1 cellular context compared by ENCODE assay signal in genomic region chr21:38349111-38349746, GRCh38.
TF ChIP-seq lines count a peak whose summit lies in the region.

No MANE protein-coding gene starts in this region.

TF ChIP-seq in HEK293, 187 proteins besides CTCF, POLR2A, EP300 and RAD21 (continued from another document and continues in another):
- TF ChIP-seq, protein P1, sequence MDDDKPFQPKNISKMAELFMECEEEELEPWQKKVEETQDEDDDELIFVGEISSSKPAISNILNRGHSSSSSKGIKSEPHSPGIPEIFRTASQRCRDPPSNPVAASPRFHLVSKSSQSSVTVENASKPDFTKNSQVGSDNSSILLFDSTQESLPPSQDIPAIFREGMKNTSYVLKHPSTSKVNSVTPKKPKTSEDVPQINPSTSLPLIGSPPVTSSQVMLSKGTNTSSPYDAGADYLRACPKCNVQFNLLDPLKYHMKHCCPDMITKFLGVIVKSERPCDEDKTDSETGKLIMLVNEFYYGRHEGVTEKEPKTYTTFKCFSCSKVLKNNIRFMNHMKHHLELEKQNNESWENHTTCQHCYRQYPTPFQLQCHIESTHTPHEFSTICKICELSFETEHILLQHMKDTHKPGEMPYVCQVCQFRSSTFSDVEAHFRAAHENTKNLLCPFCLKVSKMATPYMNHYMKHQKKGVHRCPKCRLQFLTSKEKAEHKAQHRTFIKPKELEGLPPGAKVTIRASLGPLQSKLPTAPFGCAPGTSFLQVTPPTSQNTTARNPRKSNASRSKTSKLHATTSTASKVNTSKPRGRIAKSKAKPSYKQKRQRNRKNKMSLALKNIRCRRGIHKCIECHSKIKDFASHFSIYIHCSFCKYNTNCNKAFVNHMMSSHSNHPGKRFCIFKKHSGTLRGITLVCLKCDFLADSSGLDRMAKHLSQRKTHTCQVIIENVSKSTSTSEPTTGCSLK (tag by site-specific recombination; IDR thresholded peaks at IDR 0.05) = no peak
- TF ChIP-seq MZF1 (tag by site-specific recombination; IDR thresholded peaks at IDR 0.05; ENCODE audit: borderline replicate concordance) (peak; percentile 80), SP3 (tag by site-specific recombination; IDR thresholded peaks at IDR 0.05) (0 out of 2 replicates have a peak, but pooled peaks have one; percentile 22), WT1 (tag by site-specific recombination; IDR thresholded peaks at IDR 0.05) (peak; percentile 99), ZNF48 (tag by site-specific recombination; IDR thresholded peaks at IDR 0.05) (no peak), ZBTB48 (tag by site-specific recombination; IDR thresholded peaks at IDR 0.05) (peak; percentile 49; the same call in 1 of the 2 replicates), KLF10 (tag by site-specific recombination; IDR thresholded peaks at IDR 0.05) (0 out of 2 replicates have a peak, but pooled peaks have one; percentile 38), ZNF37A (tag by site-specific recombination; IDR thresholded peaks at IDR 0.05) (no peak), ZNF580 (tag by site-specific recombination; IDR thresholded peaks at IDR 0.05) (no peak), EGR2 (tag by site-specific recombination; IDR thresholded peaks at IDR 0.05; ENCODE audit: low read depth) (no peak), GLIS2 (tag by site-specific recombination; IDR thresholded peaks at IDR 0.05) (no peak), OSR2 (tag by site-specific recombination; IDR thresholded peaks at IDR 0.05) (peak; percentile 95), TSHZ1 (tag by site-specific recombination; IDR thresholded peaks at IDR 0.05; ENCODE audit: borderline replicate concordance) (peak; percentile 47; the same call in 1 of the 2 replicates), MYNN (tag by site-specific recombination; IDR thresholded peaks at IDR 0.05; ENCODE audit: borderline replicate concordance) (no peak), ZNF585B (tag by site-specific recombination; IDR thresholded peaks at IDR 0.05) (no peak), ZNF488 (tag by site-specific recombination; IDR thresholded peaks at IDR 0.05) (no peak), ZBTB21 (tag by site-specific recombination; IDR thresholded peaks at IDR 0.05) (peak; percentile 52), SETDB1 (IDR thresholded peaks at IDR 0.05; ENCODE audit: insufficient read length, low read length) (peak; percentile 39), BCL11B (tag by site-specific recombination; IDR thresholded peaks at IDR 0.05; ENCODE audit: low read depth) (no peak), PRDM10 (tag by site-specific recombination; IDR thresholded peaks at IDR 0.05) (peak; percentile 82), TCF7L2 (IDR thresholded peaks at IDR 0.05; ENCODE audit: borderline replicate concordance, low read depth, low read length) (no peak), GLI2 (tag by site-specific recombination; IDR thresholded peaks at IDR 0.05; ENCODE audit: borderline replicate concordance, low read depth) (no peak; the same call in 1 of the 2 replicates), YY2 (tag by site-specific recombination; IDR thresholded peaks at IDR 0.05) (no peak), ZNF132 (tag by site-specific recombination; IDR thresholded peaks at IDR 0.05; ENCODE audit: borderline replicate concordance) (no peak), ZEB2 (tag by site-specific recombination; IDR thresholded peaks at IDR 0.05) (0 out of 2 replicates have a peak, but pooled peaks have one; percentile 36), REST (tag by site-specific recombination; IDR thresholded peaks at IDR 0.05) (no peak), TRIM28 (IDR thresholded peaks at IDR 0.05; ENCODE audit: borderline replicate concordance, low read length) (no peak), ZNF555 (tag by site-specific recombination; conservative IDR thresholded peaks at IDR 0.05) (no peak; the same call in 1 of the 2 replicates), ZFP3 (tag by site-specific recombination; IDR thresholded peaks at IDR 0.05; ENCODE audit: low read depth) (no peak), OVOL3 (tag by site-specific recombination; IDR thresholded peaks at IDR 0.05) (0 out of 2 replicates have a peak, but pooled peaks have one; percentile 11), ZSCAN18 (tag by site-specific recombination; IDR thresholded peaks at IDR 0.05) (no peak), ZNF354C (tag by site-specific recombination; IDR thresholded peaks at IDR 0.05; ENCODE audit: borderline replicate concordance, low read depth) (no peak), ZNF394 (tag by site-specific recombination; IDR thresholded peaks at IDR 0.05; ENCODE audit: borderline replicate concordance) (peak; percentile 56), ZNF701 (tag by site-specific recombination; IDR thresholded peaks at IDR 0.05) (no peak), ZNF501 (tag by site-specific recombination; IDR thresholded peaks at IDR 0.05) (peak; percentile 51; the same call in 1 of the 2 replicates), ZNF600 (tag by site-specific recombination; IDR thresholded peaks at IDR 0.05) (peak; percentile 38; the same call in 1 of the 2 replicates), ZSCAN5A (tag by site-specific recombination; IDR thresholded peaks at IDR 0.05) (no peak), BCL11A (tag by site-specific recombination; IDR thresholded peaks at IDR 0.05; ENCODE audit: low read depth) (peak; percentile 89), ZNF404 (tag by site-specific recombination; IDR thresholded peaks at IDR 0.05) (no peak)
- TF ChIP-seq, protein P2, sequence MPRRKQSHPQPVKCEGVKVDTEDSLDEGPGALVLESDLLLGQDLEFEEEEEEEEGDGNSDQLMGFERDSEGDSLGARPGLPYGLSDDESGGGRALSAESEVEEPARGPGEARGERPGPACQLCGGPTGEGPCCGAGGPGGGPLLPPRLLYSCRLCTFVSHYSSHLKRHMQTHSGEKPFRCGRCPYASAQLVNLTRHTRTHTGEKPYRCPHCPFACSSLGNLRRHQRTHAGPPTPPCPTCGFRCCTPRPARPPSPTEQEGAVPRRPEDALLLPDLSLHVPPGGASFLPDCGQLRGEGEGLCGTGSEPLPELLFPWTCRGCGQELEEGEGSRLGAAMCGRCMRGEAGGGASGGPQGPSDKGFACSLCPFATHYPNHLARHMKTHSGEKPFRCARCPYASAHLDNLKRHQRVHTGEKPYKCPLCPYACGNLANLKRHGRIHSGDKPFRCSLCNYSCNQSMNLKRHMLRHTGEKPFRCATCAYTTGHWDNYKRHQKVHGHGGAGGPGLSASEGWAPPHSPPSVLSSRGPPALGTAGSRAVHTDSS (tag by site-specific recombination; IDR thresholded peaks at IDR 0.05) = peak; percentile 42; the same call in 1 of the 2 replicates
